22 cellular contexts compared by ENCODE assay signal in the genomic region with DNA sequence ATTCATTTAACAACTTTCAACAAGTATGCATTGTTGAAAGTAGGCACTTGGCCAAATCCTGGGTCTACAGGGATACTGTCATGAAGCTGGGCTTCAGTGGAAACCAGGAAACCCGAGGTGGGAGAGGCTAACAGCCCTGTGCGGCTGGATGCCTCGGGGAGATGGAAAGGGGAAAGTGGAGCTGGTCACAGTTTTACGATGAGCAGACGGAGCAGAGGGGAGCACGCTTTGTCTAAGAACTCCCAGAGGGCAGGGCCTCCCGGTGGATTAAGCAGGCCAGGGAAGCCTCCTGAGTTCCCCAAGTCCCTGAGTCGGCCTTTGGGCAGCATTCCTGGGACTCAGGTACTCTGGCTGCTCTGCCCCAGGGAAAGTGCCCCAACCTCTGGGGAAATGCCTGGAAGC. TPM values are rescaled to one million over a fixed set of nuclear protein-coding genes. Genes with fewer than 3 reads are reported as not detected.
DNase-seq lines count a peak whose midpoint lies in the region; ATAC-seq, FAIRE-seq and TF ChIP-seq lines count a peak whose summit lies in the region.
"Had no signal": no experiment of that assay in that cellular context is flagged by ENCODE, and none has a peak within 500 bp of the region (broad histone marks: within the 10 kb centered on the region; RNA-seq: fewer than 3 reads in every experiment).

No MANE protein-coding gene starts in this region.

- no peaks in the 10 kb centered on the region for H3K79me1 ChIP-seq in H1 (ENCODE audit: low read depth, low read length)

- H2AFZ ChIP-seq in H1 (ENCODE audit: low read length) = no peak overlapping the region

- H4K8ac ChIP-seq in H1 (ENCODE audit: extremely low read depth, insufficient read depth, low read length) = 0 out of 2 replicates have a peak overlapping the region, but pooled peaks have one; percentile 64

- no peak overlapping the region for H2BK15ac ChIP-seq in H1 (ENCODE audit: low read length)

- no peak overlapping the region for H3K23ac ChIP-seq in H1 (ENCODE audit: insufficient read length)

- H2BK12ac ChIP-seq in H1 (ENCODE audit: low read depth, low read length) = no peak overlapping the region

- H3K27me3 ChIP-seq in H1 (replicated peaks in 1 of 4; ENCODE audit: control insufficient read depth in 3 of 4, extremely low read depth in 1 of 4, insufficient read depth in 3 of 4, low read length in 3 of 4) (no peaks in the 10 kb centered on the region), sigmoid colon (no peaks in the 10 kb centered on the region)
- H3K27me3 ChIP-seq: BLaER1 treated with 17β-estradiol and CSF1 and Interleukin-3, amounts not matched to agents 10 nM and 100 nM had no signal

- H4K91ac ChIP-seq in H1 (replicated peaks; ENCODE audit: insufficient read length, low read length) = no peak overlapping the region

- no peaks in the 10 kb centered on the region for H4K20me1 ChIP-seq in H1 (replicated peaks in 1 of 2; ENCODE audit: control insufficient read depth in 1 of 2, insufficient read depth in 2 of 2, low read length in 2 of 2)
- H4K20me1 ChIP-seq: BLaER1 treated with 17β-estradiol and CSF1 and Interleukin-3, amounts not matched to agents 10 nM and 100 nM had no signal

- H3K4me3 ChIP-seq in H1 (ENCODE audit: extremely low read depth in 1 of 4, insufficient read depth in 2 of 4, low read depth in 3 of 4, low read length in 4 of 4) (no peak overlapping the region), sigmoid colon (no peak overlapping the region)
- H3K4me3 ChIP-seq: BLaER1 treated with 17β-estradiol and CSF1 and Interleukin-3, amounts not matched to agents 10 nM and 100 nM had no signal

- H3K9me3 ChIP-seq in H1 (ENCODE audit: insufficient read depth in 2 of 2, low read depth in 1 of 2, low read length in 1 of 2) (no peaks in the 10 kb centered on the region), sigmoid colon (no peaks in the 10 kb centered on the region)
- H3K9me3 ChIP-seq: BLaER1 treated with 17β-estradiol and CSF1 and Interleukin-3, amounts not matched to agents 10 nM and 100 nM had no signal

- H3K14ac ChIP-seq in H1 (ENCODE audit: insufficient read length) = no peak overlapping the region

- FAIRE-seq in H1 (lab: Jason Lieb, UNC) = no peak

- no peak overlapping the region for H3K18ac ChIP-seq in H1 (ENCODE audit: extremely low read depth, low read length)

- CTCF ChIA-PET in H1 (lab: Charles Lee; ENCODE audit: partially characterized antibody) = interaction anchor here (1.3 to 1.8 kb wide), 2 partner anchors 9 to 36 kb away, joined by 3 to 6 read pairs; no protein-coding TSS in a partner anchor

- H3K4me1 ChIP-seq in H1 (replicated peaks in 1 of 4; ENCODE audit: control insufficient read depth in 3 of 4, insufficient read depth in 4 of 4, low read length in 3 of 4) = peaks cover 0 to 4% (median 2%) of the 10 kb centered on the region in 4 experiments; a peak in 1 of 7 replicates
- peaks cover 0 to 76% (median 62%) of the 10 kb centered on the region in 4 donors for H3K4me1 ChIP-seq in sigmoid colon

- WGBS in H1 (ENCODE audit: extremely low coverage in 1 of 2, insufficient coverage in 1 of 2, insufficient read length in 1 of 2, insufficient replicate concordance in 2 of 2, low coverage in 1 of 2, low lambda C conversion rate in 2 of 2, missing lambda C conversion rate in 1 of 2), 2 experiments = 94% methylated on average over 8 of the region's 8 CpGs; no CpG with 5 or more reads in 1 of the 2 experiments
- 42 to 70% methylated on average over 8 of the region's 8 CpGs for WGBS in sigmoid colon, 2 donors

- no peak for TF ChIP-seq RAD21 in H1 (IDR thresholded peaks at IDR 0.05 in 1 of 2, conservative IDR thresholded peaks at IDR 0.05 in 1 of 2; ENCODE audit: low read depth in 2 of 2, low read length in 2 of 2)

- DNase-seq in DMS153 (lab: John Stamatoyannopoulos, UW) (peak; percentile 70), DMS153 treated with DMSO at 0.1 percent for 48 hours (lab: John Stamatoyannopoulos, UW; ENCODE audit: unreplicated experiment) (no peak), NCI-H128 (lab: John Stamatoyannopoulos, UW; ENCODE audit: unreplicated experiment) (peak; percentile 35), H1 (ENCODE audit: low read depth in 1 of 2, low spot score in 2 of 2) (no peak), sigmoid colon (peak; percentile 52), erythroblast (lab: John Stamatoyannopoulos, UW) (no peak), KBM-7 (no peak)
- DNase-seq: ACHN; CD4-positive, alpha-beta memory T cell; H9; Kasumi-1; NCI-H1417 treated with DMSO at 0.1 percent for 48 hours; NCI-H187; NCI-H2171 treated with DMSO at 0.1 percent for 48 hours; NCI-H69; NK-92 treated with Interleukin-12 subunit alpha and Interleukin-12 subunit beta, amount 100 ng/mL, for 24 hours; SIG-M5 had no signal

- ATAC-seq in GM18867 (IDR thresholded peaks at IDR 0.05; ENCODE audit: unreplicated experiment) = no peak
- ATAC-seq: SK-N-SH treated with all-trans-retinoic acid at 6 μM for 48 hours had no signal

- H3K56ac ChIP-seq in H1 (replicated peaks; ENCODE audit: insufficient read length, low read depth, low read length) = no peak overlapping the region

- in situ Hi-C loops in KBM-7 (cut with MboI; ENCODE audit: low pct_unique_long_range_greater_than_20kb, low sequenced_read_pairs) = no loop called here

- TF ChIP-seq CTCF in H1 (IDR thresholded peaks at IDR 0.05; ENCODE audit: control extremely low read depth in 1 of 3, insufficient read depth in 1 of 3, low read depth in 1 of 3, low read length in 3 of 3) (no peak), sigmoid colon (IDR thresholded peaks at IDR 0.05) (no peak)

- H3K9ac ChIP-seq in H1 (replicated peaks in 1 of 4; ENCODE audit: extremely low read depth in 1 of 4, low read depth in 3 of 4, low read length in 3 of 4) = no peak overlapping the region
- H3K9ac ChIP-seq: BLaER1 treated with 17β-estradiol and CSF1 and Interleukin-3, amounts not matched to agents 10 nM and 100 nM had no signal

- no peak overlapping the region for H2BK120ac ChIP-seq in H1 (replicated peaks; ENCODE audit: low read depth, low read length)

- no peak overlapping the region for H3K27ac ChIP-seq in H1 (ENCODE audit: low read depth, low read length)
- peak overlapping the region in 3 of 4 donors; percentile 51 to 85 (median 85) for H3K27ac ChIP-seq in sigmoid colon
- H3K27ac ChIP-seq: 22Rv1; BLaER1 treated with 17β-estradiol and CSF1 and Interleukin-3, amounts not matched to agents 10 nM and 100 nM had no signal

- H3K79me2 ChIP-seq in H1 (ENCODE audit: control insufficient read depth in 1 of 2, insufficient read depth in 2 of 2, low read length in 2 of 2) = no peaks in the 10 kb centered on the region

- no peak overlapping the region for H3K4ac ChIP-seq in H1 (replicated peaks; ENCODE audit: insufficient read length, low read depth, low read length)

- TF ChIP-seq POLR2A in H1 (IDR thresholded peaks at IDR 0.05; ENCODE audit: control extremely low read depth in 1 of 2, low read depth in 2 of 2, low read length in 2 of 2) = no peak
- no peak for TF ChIP-seq POLR2A in sigmoid colon (IDR thresholded peaks at IDR 0.05)
- no peak for TF ChIP-seq POLR2A in erythroblast (IDR thresholded peaks at IDR 0.05; ENCODE audit: low read length)

- H3K4me2 ChIP-seq in H1 (ENCODE audit: insufficient read depth in 1 of 2, low read depth in 2 of 2, low read length in 2 of 2) = no peak overlapping the region
- H3K4me2 ChIP-seq: BLaER1 treated with 17β-estradiol and CSF1 and Interleukin-3, amounts not matched to agents 10 nM and 100 nM had no signal

- H4K5ac ChIP-seq in H1 (ENCODE audit: insufficient read length, low read depth, low read length) = no peak overlapping the region

- no peak overlapping the region for H2BK20ac ChIP-seq in H1 (ENCODE audit: low read length)

- TF ChIP-seq EP300 in H1 (IDR thresholded peaks at IDR 0.05; ENCODE audit: borderline replicate concordance in 1 of 2, low read depth in 2 of 2, low read length in 2 of 2) (no peak), sigmoid colon (IDR thresholded peaks at IDR 0.05) (no peak)

- H3K23me2 ChIP-seq in H1 (ENCODE audit: low read depth, low read length) = no peaks in the 10 kb centered on the region

- H2AK5ac ChIP-seq in H1 (ENCODE audit: low read depth, low read length) = no peak overlapping the region

- H3K36me3 ChIP-seq in H1 (ENCODE audit: control insufficient read depth in 2 of 4, insufficient read depth in 4 of 4, low read length in 3 of 4) (no peaks in the 10 kb centered on the region), sigmoid colon (no peaks in the 10 kb centered on the region)
- H3K36me3 ChIP-seq: BLaER1 treated with 17β-estradiol and CSF1 and Interleukin-3, amounts not matched to agents 10 nM and 100 nM had no signal

- H2BK5ac ChIP-seq in H1 (ENCODE audit: low read depth, low read length) = no peak overlapping the region

- intact Hi-C loops in sigmoid colon (cut with DNase I) = no loop called here

- POLR2A ChIA-PET in H1 (lab: Charles Lee; ENCODE audit: partially characterized antibody) = no interaction called here

TF ChIP-seq in H1, 55 proteins besides CTCF, POLR2A, EP300 and RAD21 (continues in another document):
- no peak for TF ChIP-seq MAFK (IDR thresholded peaks at IDR 0.05; ENCODE audit: low read depth, low read length)
- TF ChIP-seq, protein P1, sequence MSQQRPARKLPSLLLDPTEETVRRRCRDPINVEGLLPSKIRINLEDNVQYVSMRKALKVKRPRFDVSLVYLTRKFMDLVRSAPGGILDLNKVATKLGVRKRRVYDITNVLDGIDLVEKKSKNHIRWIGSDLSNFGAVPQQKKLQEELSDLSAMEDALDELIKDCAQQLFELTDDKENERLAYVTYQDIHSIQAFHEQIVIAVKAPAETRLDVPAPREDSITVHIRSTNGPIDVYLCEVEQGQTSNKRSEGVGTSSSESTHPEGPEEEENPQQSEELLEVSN (IDR thresholded peaks at IDR 0.05) = no peak
- TF ChIP-seq CREB1 (IDR thresholded peaks at IDR 0.05) = no peak
- no peak for TF ChIP-seq PHF8 (conservative IDR thresholded peaks at IDR 0.05; ENCODE audit: low read depth, low read length)
- no peak for TF ChIP-seq ASH2L (IDR thresholded peaks at IDR 0.05; ENCODE audit: low read length)
- TF ChIP-seq TAF7 (optimal IDR thresholded peaks at IDR 0.05; ENCODE audit: borderline replicate concordance, low read depth, low read length) = no peak
- no peak for TF ChIP-seq SIX5 (IDR thresholded peaks at IDR 0.05; ENCODE audit: low read depth, low read length)
- no peak for TF ChIP-seq TCF12 (IDR thresholded peaks at IDR 0.05; ENCODE audit: low read depth, low read length)

RNA-seq across cellular contexts. Expression of a gene that starts 23.8 kb away (rescaled TPM):
- 1.2 and 1.3 TPM in 2 replicates for total RNA-seq in H1 (2021; fragmentation: NEBNext Ultra II Directional; extraction: Animal tissue kit (Norgen Biotek cat#: 25700))
- polyA plus RNA-seq in H1 (2011; rRNA removed) (0.76 and 0.85 TPM in 2 replicates), sigmoid colon (1 to 10 TPM in 1 of 3 donors, under 1 TPM in 2; under 0.01 to 7.2 (median 0.23) TPM)
- polyA plus RNA-seq in H1 (2011; cell fraction: cytosol; rRNA removed) = 1.1 TPM
- 3.4 TPM for polyA plus RNA-seq in H1 (2011; cell fraction: nucleus; rRNA removed)
- 0.66 to 0.97 TPM (median 0.83 TPM) in 4 replicates for polyA plus RNA-seq in H1 (2012, experiment 1 of 2)
- polyA plus RNA-seq in H1 (2012, experiment 2 of 2) = 0.45 TPM
- polyA plus RNA-seq in H1 (2013, experiment 1 of 2) = 0.55 TPM
- polyA plus RNA-seq in H1 (2013, experiment 2 of 2) = 0.53 TPM
- polyA minus RNA-seq in H1 (2011; rRNA and poly(A)+ RNA removed) = 0.61 and 0.66 TPM in 2 replicates
- 0.15 TPM for polyA minus RNA-seq in H1 (2011; cell fraction: cytosol; rRNA and poly(A)+ RNA removed)
- polyA minus RNA-seq in H1 (2011; cell fraction: nucleus; rRNA and poly(A)+ RNA removed) = 1.00 TPM
- 10 to 100 TPM in 3 of 4 donors, 1 to 10 TPM in 1; 3.9 to 16.9 (median 13.6) TPM for total RNA-seq in sigmoid colon
- total RNA-seq: CD4-positive, alpha-beta memory T cell; NCI-H460 had no signal

Comparison
In these comparisons a context has a peak if more than half of its experiments do, and no peak if none do; other contexts are left out.
1. DNase-seq: peak in DMS153 (single experiment), NCI-H128 (single experiment) and sigmoid colon (single experiment); none in DMS153 treated with DMSO at 0.1 percent for 48 hours (single experiment), H1 (0 of 2), erythroblast (0 of 2) and KBM-7 (single experiment).